Comparison of ENCODE assay signal across 27 cellular contexts in genomic region chr5:154523104-154523503, GRCh38. TPM values are rescaled to one million over a fixed set of nuclear protein-coding genes. Genes with fewer than 3 reads are reported as not detected.
DNase-seq lines count a peak whose midpoint lies in the region; ATAC-seq lines count a peak whose summit lies in the region.
"Had no signal": no experiment of that assay in that cellular context is flagged by ENCODE, and none has a peak within 500 bp of the region (broad histone marks: within the 10 kb centered on the region; RNA-seq: fewer than 3 reads in every experiment).

No MANE protein-coding gene starts in this region.

- peak overlapping the region; percentile 83 for H3K56ac ChIP-seq in mesendoderm (ENCODE audit: low read length)

- no peaks in the 10 kb centered on the region for H3K79me2 ChIP-seq in mesendoderm (ENCODE audit: control insufficient read depth, insufficient read depth, low read length)

- H2BK120ac ChIP-seq in mesendoderm (ENCODE audit: low read depth, low read length) = no peak overlapping the region

- WGBS in mesendoderm (ENCODE audit: extremely low coverage, insufficient coverage, low lambda C conversion rate) = no CpG with 5 or more reads among the region's 4 CpGs

- peak overlapping the region; percentile 74 for H2BK5ac ChIP-seq in mesendoderm (ENCODE audit: low read length)

- peak overlapping the region; percentile 75 for H2AK5ac ChIP-seq in mesendoderm (ENCODE audit: low read length)

- H3K4me2 ChIP-seq in mesendoderm (ENCODE audit: low read length) = no peak overlapping the region

- no peak overlapping the region for H3K23ac ChIP-seq in mesendoderm (ENCODE audit: low read length)

- peak overlapping the region; percentile 5 for H2BK15ac ChIP-seq in mesendoderm (replicated peaks; ENCODE audit: low read depth)

- no peak overlapping the region for H3K27ac Mint-ChIP-seq in activated naive CD4-positive, alpha-beta T cell treated with anti-CD3 and anti-CD28 coated beads, Interleukin-2, amount 50 U/mL, for 72 hours
- H3K27ac Mint-ChIP-seq: activated CD8-positive, alpha-beta T cell treated with anti-CD3 and anti-CD28 coated beads for 36 hours; activated naive CD8-positive, alpha-beta T cell treated with anti-CD3 and anti-CD28 coated beads for 36 hours; HFFc6; naive thymus-derived CD4-positive, alpha-beta T cell had no signal

- H3K4ac ChIP-seq in mesendoderm (ENCODE audit: low read depth, low read length) = peak overlapping the region; percentile 41

- H3K27ac ChIP-seq in mesendoderm (ENCODE audit: low read depth, low read length) (no peak overlapping the region), skeletal muscle tissue (ENCODE audit: low read depth, low read length) (peak overlapping the region; percentile 19)
- H3K27ac ChIP-seq: gastroesophageal sphincter, GM23248, SJSA1, tibial nerve had no signal

- no peak for ATAC-seq in activated naive CD4-positive, alpha-beta T cell treated with anti-CD3 and anti-CD28 coated beads, Interleukin-2, amount 50 U/mL, for 72 hours
- ATAC-seq: activated CD8-positive, alpha-beta T cell treated with anti-CD3 and anti-CD28 coated beads for 36 hours; gastroesophageal sphincter; left lobe of liver; naive thymus-derived CD4-positive, alpha-beta T cell had no signal

- H3K9me3 ChIP-seq in skeletal muscle tissue (ENCODE audit: control insufficient read depth in 3 of 3, low read length in 3 of 3) = no peaks in the 10 kb centered on the region
- H3K9me3 ChIP-seq: gastroesophageal sphincter, SJSA1, tibial nerve had no signal

- no peak overlapping the region for H3K4me3 ChIP-seq in mesendoderm (ENCODE audit: low read length)
- H3K4me3 ChIP-seq in skeletal muscle tissue (ENCODE audit: low read length in 3 of 3) = no peak overlapping the region
- H3K4me3 ChIP-seq: gastroesophageal sphincter, GM23248, SJSA1, tibial nerve had no signal

- H4K5ac ChIP-seq in mesendoderm (ENCODE audit: low read length) = no peak overlapping the region

- H3K9me3 Mint-ChIP-seq in activated naive CD4-positive, alpha-beta T cell treated with anti-CD3 and anti-CD28 coated beads, Interleukin-2, amount 50 U/mL, for 72 hours = no peaks in the 10 kb centered on the region
- H3K9me3 Mint-ChIP-seq: activated CD8-positive, alpha-beta T cell treated with anti-CD3 and anti-CD28 coated beads for 36 hours; activated naive CD8-positive, alpha-beta T cell treated with anti-CD3 and anti-CD28 coated beads for 36 hours; HFFc6; naive thymus-derived CD4-positive, alpha-beta T cell had no signal

- H3K9ac ChIP-seq in mesendoderm (ENCODE audit: low read length) = peak overlapping the region; percentile 13
- H3K9ac ChIP-seq in skeletal muscle tissue (ENCODE audit: low read depth in 1 of 3, low read length in 3 of 3) = no peak overlapping the region
- H3K9ac ChIP-seq: GM23248 had no signal

- H3K36me3 Mint-ChIP-seq in activated naive CD4-positive, alpha-beta T cell treated with anti-CD3 and anti-CD28 coated beads, Interleukin-2, amount 50 U/mL, for 72 hours = no peaks in the 10 kb centered on the region
- H3K36me3 Mint-ChIP-seq: activated naive CD8-positive, alpha-beta T cell treated with anti-CD3 and anti-CD28 coated beads for 36 hours; naive thymus-derived CD4-positive, alpha-beta T cell had no signal

- no peaks in the 10 kb centered on the region for H3K79me1 ChIP-seq in mesendoderm (ENCODE audit: low read length)

- peak; percentile 29 for DNase-seq in NCI-H1694 (lab: John Stamatoyannopoulos, UW)
- DNase-seq in SK-N-DZ (ENCODE audit: low spot score) = peak; percentile 51
- no peak for DNase-seq in mesendoderm
- no peak for DNase-seq in activated naive CD4-positive, alpha-beta T cell treated with anti-CD3 and anti-CD28 coated beads, Interleukin-2, amount 50 U/mL, for 72 hours (ENCODE audit: low spot score in 2 of 2)
- DNase-seq in NCI-H1417 treated with DMSO at 0.1 percent for 48 hours (lab: John Stamatoyannopoulos, UW) = no peak
- no peak for DNase-seq in activated naive CD4-positive, alpha-beta T cell (lab: John Stamatoyannopoulos, UW)
- DNase-seq: activated CD4-positive, alpha-beta T cell treated with anti-CD3 and anti-CD28 coated beads for 1 hour; activated CD8-positive, alpha-beta T cell treated with anti-CD3 and anti-CD28 coated beads for 36 hours; activated naive CD8-positive, alpha-beta T cell treated with anti-CD3 and anti-CD28 coated beads for 36 hours; aorta; Calu3; central memory CD4-positive, alpha-beta T cell; naive thymus-derived CD4-positive, alpha-beta T cell; NCI-H187; NCI-H526 treated with DMSO at 0.1 percent for 48 hours; occipital lobe; stimulated activated CD4-positive, alpha-beta T cell treated with anti-CD3 and anti-CD28 coated beads, Interleukin-2, amount 100 ng/mL, for 24 hours had no signal

- peaks cover 27% of the 10 kb centered on the region for H3K4me1 ChIP-seq in mesendoderm (ENCODE audit: control insufficient read depth, low read depth, low read length)
- H3K4me1 ChIP-seq in skeletal muscle tissue (ENCODE audit: control insufficient read depth in 3 of 3, insufficient read depth in 3 of 3, low read length in 3 of 3) = peaks cover 10 to 16% (median 13%) of the 10 kb centered on the region in 3 donors

- no peak overlapping the region for H4K8ac ChIP-seq in mesendoderm (ENCODE audit: low read depth, low read length)

- peak overlapping the region; percentile 30 for H3K18ac ChIP-seq in mesendoderm (ENCODE audit: low read length)

- no peaks in the 10 kb centered on the region for H3K36me3 ChIP-seq in mesendoderm (ENCODE audit: control insufficient read depth, insufficient read depth, low read length)
- H3K36me3 ChIP-seq in skeletal muscle tissue (ENCODE audit: control insufficient read depth in 3 of 3, insufficient read depth in 3 of 3, low read length in 3 of 3) = no peaks in the 10 kb centered on the region
- H3K36me3 ChIP-seq: gastroesophageal sphincter, SJSA1, tibial nerve had no signal

- H3K27me3 ChIP-seq in mesendoderm (ENCODE audit: insufficient read depth, low read length, poor library complexity) (no peaks in the 10 kb centered on the region), skeletal muscle tissue (ENCODE audit: control insufficient read depth in 3 of 3, insufficient read depth in 3 of 3, low read length in 3 of 3) (peaks cover 12 to 17% (median 17%) of the 10 kb centered on the region in 3 donors)
- H3K27me3 ChIP-seq: SJSA1 had no signal

RNA-seq across cellular contexts. Expression of gene HAND1, which starts 45.1 kb away (rescaled TPM):
- 173 and 186 TPM in 2 replicates for polyA plus RNA-seq in SK-N-DZ (2014; cell fraction: cytosol; rRNA removed)
- polyA plus RNA-seq in SK-N-DZ (2014; cell fraction: nucleus; rRNA removed) = 153 and 181 TPM in 2 replicates
- polyA plus RNA-seq in mesendoderm (2013, experiment 1 of 2) = 0.94 TPM
- polyA plus RNA-seq in mesendoderm (2013, experiment 2 of 2) = 0.81 TPM
- total RNA-seq in skeletal muscle tissue = not detected
- total RNA-seq in activated naive CD4-positive, alpha-beta T cell treated with anti-CD3 and anti-CD28 coated beads, Interleukin-2, amount 50 U/mL, for 72 hours = not detected
- total RNA-seq: activated CD8-positive, alpha-beta T cell treated with anti-CD3 and anti-CD28 coated beads for 36 hours; activated naive CD8-positive, alpha-beta T cell treated with anti-CD3 and anti-CD28 coated beads for 36 hours; aorta; Calu3; gastroesophageal sphincter; GM23248; HepG2; HFFc6; left lobe of liver; LHCN-M2; naive thymus-derived CD4-positive, alpha-beta T cell; occipital lobe; SJSA1; T-helper 1 cell treated with Interleukin-12 subunit alpha and Interleukin-12 subunit beta and Interleukin-4 antibody, amounts not matched to agents 30 ng/mL and 1 ng/mL, for 36 hours; tibial nerve had no signal
- polyA plus RNA-seq: aorta; GM23248; HepG2; naive thymus-derived CD4-positive, alpha-beta T cell had no signal

Comparison
In these comparisons a context has a peak if more than half of its experiments do, and no peak if none do; other contexts are left out.
1. DNase-seq: peak in NCI-H1694 (single experiment) and SK-N-DZ (single experiment); none in mesendoderm (single experiment), activated naive CD4-positive, alpha-beta T cell treated with anti-CD3 and anti-CD28 coated beads, Interleukin-2, amount 50 U/mL, for 72 hours (0 of 2), NCI-H1417 treated with DMSO at 0.1 percent for 48 hours (single experiment) and activated naive CD4-positive, alpha-beta T cell (0 of 4).